8 cellular contexts compared by ENCODE assay signal in genomic region chr2:68156419-68156818, GRCh38. TPM values are rescaled to one million over a fixed set of nuclear protein-coding genes. Genes with fewer than 3 reads are reported as not detected.
A peak's percentile ranks its signal among the peaks of the same experiment; 100 is the strongest.
DNase-seq lines count a peak whose midpoint lies in the region; ATAC-seq and TF ChIP-seq lines count a peak whose summit lies in the region.

No MANE protein-coding gene starts in this region.

- no peaks in the 10 kb centered on the region for H3K9me3 ChIP-seq in neuron (ENCODE audit: low read length)

- H3K27me3 ChIP-seq in neuron (ENCODE audit: insufficient read depth, low read length): no peaks in the 10 kb centered on the region

- DNase-seq in CD14-positive monocyte (ENCODE audit: low spot score) (no peak), NCI-H69 (lab: John Stamatoyannopoulos, UW) (peak; percentile 9), NCI-H128 (lab: John Stamatoyannopoulos, UW; ENCODE audit: unreplicated experiment) (no peak), NCI-H1105 treated with DMSO at 0.1 percent for 48 hours (lab: John Stamatoyannopoulos, UW) (no peak)
- no peak for DNase-seq in effector memory CD8-positive, alpha-beta T cell
- no peak for DNase-seq in stimulated activated CD4-positive, alpha-beta T cell treated with anti-CD3 and anti-CD28 coated beads, Interleukin-12 subunit alpha, Interleukin-12 subunit beta, amount 100 ng/mL, for 4 hours

- H3K27me3 Mint-ChIP-seq in CD14-positive monocyte (ENCODE audit: low read depth in 3 of 3): peaks cover 0 to 2% (median 0%) of the 10 kb centered on the region in 3 donors
- H3K27me3 Mint-ChIP-seq in effector memory CD8-positive, alpha-beta T cell: no peaks in the 10 kb centered on the region

- intact Hi-C loops in CD14-positive monocyte (cut with micrococcal nuclease): loop anchor here in 1 of 2 donors (5.0 kb wide), 2 partner anchors 94 to 96 kb away; partner anchors contain the start of genes C1D and PPP3R1

- peaks cover 15 to 22% of the 10 kb centered on the region in 2 donors for H3K36me3 Mint-ChIP-seq in CD14-positive monocyte
- peaks cover 25% of the 10 kb centered on the region for H3K36me3 Mint-ChIP-seq in effector memory CD8-positive, alpha-beta T cell (ENCODE audit: insufficient read depth)

- no peak for ATAC-seq in effector memory CD8-positive, alpha-beta T cell (replicated peaks)
- ATAC-seq in HG03469 (IDR thresholded peaks at IDR 0.05; ENCODE audit: unreplicated experiment): no peak

- peaks cover 0 to 2% (median 0%) of the 10 kb centered on the region in 7 donors for H3K9me3 Mint-ChIP-seq in CD14-positive monocyte
- no peaks in the 10 kb centered on the region for H3K9me3 Mint-ChIP-seq in effector memory CD8-positive, alpha-beta T cell

- H3K4me1 ChIP-seq in neuron (ENCODE audit: insufficient read depth, low read length): peaks cover 17% of the 10 kb centered on the region

- peak overlapping the region; percentile 86 for H3K4me3 ChIP-seq in neuron (ENCODE audit: low read length)

- peak overlapping the region; percentile 97 to 99 for H3K4me3 Mint-ChIP-seq in CD14-positive monocyte
- peak overlapping the region; percentile 96 for H3K4me3 Mint-ChIP-seq in effector memory CD8-positive, alpha-beta T cell

- peak overlapping the region; percentile 22 for H2AFZ ChIP-seq in neuron (ENCODE audit: low read depth, low read length)

- peak overlapping the region in 6 of 7 donors; percentile 99 to 100 (median 100) for H3K27ac Mint-ChIP-seq in CD14-positive monocyte
- peak overlapping the region; percentile 98 to 99 for H3K27ac Mint-ChIP-seq in effector memory CD8-positive, alpha-beta T cell

- no peak for TF ChIP-seq CTCF in CD14-positive monocyte (IDR thresholded peaks at IDR 0.05)

- peaks cover 37% of the 10 kb centered on the region for H3K4me1 Mint-ChIP-seq in CD14-positive monocyte
- H3K4me1 Mint-ChIP-seq in effector memory CD8-positive, alpha-beta T cell (ENCODE audit: low read depth in 2 of 2): peaks cover 29 to 46% of the 10 kb centered on the region in 2 donors

- H3K36me3 ChIP-seq in neuron (ENCODE audit: insufficient read depth, low read length): peaks cover 18% of the 10 kb centered on the region

RNA-seq across cellular contexts. Expression of gene PNO1, which starts 1.3 kb away (rescaled TPM):
- polyA plus RNA-seq in CD14-positive monocyte: 10 to 100 TPM; 10.8 to 14.0 TPM
